In genomic region chr22:21449531-21450319, GRCh38 we compare ENCODE assay signal across 16 cellular contexts. TPM values are rescaled to one million over a fixed set of nuclear protein-coding genes. Genes with fewer than 3 reads are reported as not detected.
DNase-seq lines count a peak whose midpoint lies in the region; ATAC-seq and TF ChIP-seq lines count a peak whose summit lies in the region.
"Had no signal": no experiment of that assay in that cellular context is flagged by ENCODE, and none has a peak within 500 bp of the region (broad histone marks: within the 10 kb centered on the region; RNA-seq: fewer than 3 reads in every experiment).

No MANE protein-coding gene starts in this region.

- no peak overlapping the region for H3K27ac Mint-ChIP-seq in neural crest cell (ENCODE audit: unreplicated experiment)

- no peak for TF ChIP-seq CTCF in cardiac muscle cell (IDR thresholded peaks at IDR 0.05; ENCODE audit: low read depth, low read length)
- no peak for TF ChIP-seq CTCF in neural crest cell (conservative IDR thresholded peaks at IDR 0.05)
- no peak for TF ChIP-seq CTCF in upper lobe of right lung (IDR thresholded peaks at IDR 0.05)

- DNase-seq in cardiac muscle cell (ENCODE audit: low read depth in 1 of 2, low spot score in 1 of 2), result no peak
- no peak for DNase-seq in Right ventricle myocardium inferior (ENCODE audit: missing footprints)
- DNase-seq in fibroblast of gingiva (ENCODE audit: low read depth), result peak; percentile 0
- DNase-seq in neural crest cell (ENCODE audit: low read depth, low spot score), result peak; percentile 0
- DNase-seq in upper lobe of right lung, result peak; percentile 59
- no peak for DNase-seq in A172 (ENCODE audit: low spot score)
- DNase-seq in effector memory CD4-positive, alpha-beta T cell, result no peak
- DNase-seq: cerebellar nuclear complex; GDM1; immature natural killer cell; NCI-H187; NCI-H82; stimulated activated CD4-positive, alpha-beta T cell treated with anti-CD3 and anti-CD28 coated beads, Interleukin-12 subunit alpha, Interleukin-12 subunit beta, amount 100 ng/mL, for 4 hours had no signal

- no peaks in the 10 kb centered on the region for H3K27me3 Mint-ChIP-seq in neural crest cell (ENCODE audit: low read depth)

- H3K36me3 ChIP-seq in cardiac muscle cell (peaks cover 4% of the 10 kb centered on the region), upper lobe of right lung (peaks cover 21% of the 10 kb centered on the region)
- H3K36me3 ChIP-seq in effector memory CD4-positive, alpha-beta T cell (ENCODE audit: control insufficient read depth, insufficient read depth, low read length), result peaks cover 22% of the 10 kb centered on the region

- peaks cover 19% of the 10 kb centered on the region for H3K4me1 ChIP-seq in cardiac muscle cell (ENCODE audit: low read depth)
- no peaks in the 10 kb centered on the region for H3K4me1 ChIP-seq in upper lobe of right lung
- H3K4me1 ChIP-seq in effector memory CD4-positive, alpha-beta T cell (ENCODE audit: control insufficient read depth, insufficient read depth, low read length, poor library complexity, severe bottlenecking), result no peaks in the 10 kb centered on the region
- H3K4me1 ChIP-seq: adrenal gland had no signal

- peaks cover 7% of the 10 kb centered on the region for H3K4me1 Mint-ChIP-seq in neural crest cell
- H3K4me1 Mint-ChIP-seq: immature natural killer cell had no signal

- H3K27ac ChIP-seq in cardiac muscle cell, result peak overlapping the region; percentile 24
- H3K27ac ChIP-seq in upper lobe of right lung, result no peak overlapping the region
- H3K27ac ChIP-seq in effector memory CD4-positive, alpha-beta T cell (ENCODE audit: insufficient read depth, low read length, poor library complexity, severe bottlenecking), result no peak overlapping the region
- H3K27ac ChIP-seq: adrenal gland had no signal

- no peak overlapping the region for H3K4me3 Mint-ChIP-seq in neural crest cell
- H3K4me3 Mint-ChIP-seq: immature natural killer cell had no signal

- H3K4me3 ChIP-seq in cardiac muscle cell (no peak overlapping the region), upper lobe of right lung (no peak overlapping the region)
- no peak overlapping the region for H3K4me3 ChIP-seq in effector memory CD4-positive, alpha-beta T cell (ENCODE audit: insufficient read depth, low read depth, low read length, poor library complexity, severe bottlenecking)
- H3K4me3 ChIP-seq: adrenal gland had no signal

- H3K27me3 ChIP-seq in cardiac muscle cell (no peaks in the 10 kb centered on the region), upper lobe of right lung (no peaks in the 10 kb centered on the region)
- no peaks in the 10 kb centered on the region for H3K27me3 ChIP-seq in effector memory CD4-positive, alpha-beta T cell (replicated peaks; ENCODE audit: control insufficient read depth, insufficient read depth, low read length, poor library complexity, severe bottlenecking)
- H3K27me3 ChIP-seq: adrenal gland had no signal

- no peaks in the 10 kb centered on the region for H3K9me3 Mint-ChIP-seq in neural crest cell
- H3K9me3 Mint-ChIP-seq: immature natural killer cell had no signal

- no peak for ATAC-seq in Right ventricle myocardium inferior
- no peak for ATAC-seq in upper lobe of right lung
- no peak for ATAC-seq in HG03354 (IDR thresholded peaks at IDR 0.05; ENCODE audit: poor library complexity, severe bottlenecking, unreplicated experiment)

- intact Hi-C loops in Right ventricle myocardium inferior (cut with DNase I), result no loop called here
- intact Hi-C loops in upper lobe of right lung (cut with DNase I), result no loop called here

- no peaks in the 10 kb centered on the region for H3K36me3 Mint-ChIP-seq in neural crest cell (ENCODE audit: low read depth)
- H3K36me3 Mint-ChIP-seq: immature natural killer cell had no signal

- H3K9me3 ChIP-seq in cardiac muscle cell (ENCODE audit: low read depth), result no peaks in the 10 kb centered on the region
- no peaks in the 10 kb centered on the region for H3K9me3 ChIP-seq in upper lobe of right lung
- no peaks in the 10 kb centered on the region for H3K9me3 ChIP-seq in effector memory CD4-positive, alpha-beta T cell (ENCODE audit: control insufficient read depth, low read length)
- H3K9me3 ChIP-seq: adrenal gland had no signal

RNA-seq across cellular contexts. Expression of gene TMEM191C, which starts 17.5 kb away (rescaled TPM):
- total RNA-seq in cardiac muscle cell (13.4 and 13.8 TPM in 2 replicates), Right ventricle myocardium inferior (1.2 TPM), neural crest cell (2.1 and 2.2 TPM in 2 replicates), upper lobe of right lung (4.0 TPM)
- 11.3 and 11.8 TPM in 2 replicates for polyA plus RNA-seq in cardiac muscle cell
- 1.2 and 3.3 TPM in 2 replicates for total RNA-seq in A172 (2014; rRNA removed; shearing (Covaris generic))
- total RNA-seq: M059J had no signal

RNA-seq across cellular contexts. Expression of gene HIC2, which starts 32.6 kb away (rescaled TPM):
- 23.5 and 34.5 TPM in 2 replicates for total RNA-seq in cardiac muscle cell
- polyA plus RNA-seq in cardiac muscle cell, result 9.4 and 15.8 TPM in 2 replicates
- 1.4 TPM for total RNA-seq in Right ventricle myocardium inferior
- total RNA-seq in neural crest cell, result 44.2 and 44.3 TPM in 2 replicates
- 5.1 TPM for total RNA-seq in upper lobe of right lung
- total RNA-seq in A172 (2014; rRNA removed; shearing (Covaris generic)), result 0.53 and 1.1 TPM in 2 replicates

Comparison
In these comparisons a context has a peak if more than half of its experiments do, and no peak if none do; other contexts are left out.
1. DNase-seq: peak in fibroblast of gingiva (single experiment), neural crest cell (single experiment) and upper lobe of right lung (single experiment); none in cardiac muscle cell (0 of 2), Right ventricle myocardium inferior (single experiment), A172 (single experiment) and effector memory CD4-positive, alpha-beta T cell (0 of 3).